ENCODE assay signal across 14 cellular contexts in genomic region chr2:200399636-200400035, GRCh38.
"Had no signal": no experiment of that assay in that cellular context is flagged by ENCODE, and none has a peak within 500 bp of the region (broad histone marks: within the 10 kb centered on the region; RNA-seq: fewer than 3 reads in every experiment).

No MANE protein-coding gene starts in this region.

- ATAC-seq: activated T-cell treated with anti-CD3 and anti-CD28 coated beads, Interleukin-2, amount 50 U/mL, for 4 hours; body of pancreas; psoas muscle; stimulated activated naive B cell treated with anti-CD40 and anti-IgM and Interleukin-4, amounts not matched to agents 10 μg/mL and 1 μg/mL and 100 μg/mL, for 72 hours had no signal

- H3K27ac ChIP-seq: body of pancreas, coronary artery, foreskin keratinocyte, psoas muscle, thyroid gland, WERI-Rb-1 had no signal

- DNase-seq: activated CD4-positive, alpha-beta memory T cell treated with anti-CD3 and anti-CD28 coated beads for 36 hours; activated effector memory CD4-positive, alpha-beta T cell treated with anti-CD3 and anti-CD28 coated beads, Interleukin-2, amount 50 U/mL, for 16 hours; activated T-cell treated with anti-CD3 and anti-CD28 coated beads, Interleukin-2, amount 50 U/mL, for 4 hours; amniotic stem cell; body of pancreas; central memory CD4-positive, alpha-beta T cell; nephron progenitor cell; occipital lobe; psoas muscle; stimulated activated naive B cell treated with anti-CD40 and anti-IgM and Interleukin-4, amounts not matched to agents 10 μg/mL and 1 μg/mL and 100 μg/mL, for 72 hours; thyroid gland; WERI-Rb-1 had no signal

- H3K9me3 ChIP-seq: body of pancreas, psoas muscle, thyroid gland had no signal

- H3K36me3 ChIP-seq: thyroid gland, WERI-Rb-1 had no signal

- H3K4me1 ChIP-seq: body of pancreas, psoas muscle, thyroid gland had no signal

- H3K4me3 ChIP-seq: body of pancreas, coronary artery, psoas muscle, thyroid gland had no signal

- H3K27me3 ChIP-seq: body of pancreas, foreskin keratinocyte, thyroid gland had no signal
